Comparison of ENCODE assay signal across 1 cellular context in the genomic region with DNA sequence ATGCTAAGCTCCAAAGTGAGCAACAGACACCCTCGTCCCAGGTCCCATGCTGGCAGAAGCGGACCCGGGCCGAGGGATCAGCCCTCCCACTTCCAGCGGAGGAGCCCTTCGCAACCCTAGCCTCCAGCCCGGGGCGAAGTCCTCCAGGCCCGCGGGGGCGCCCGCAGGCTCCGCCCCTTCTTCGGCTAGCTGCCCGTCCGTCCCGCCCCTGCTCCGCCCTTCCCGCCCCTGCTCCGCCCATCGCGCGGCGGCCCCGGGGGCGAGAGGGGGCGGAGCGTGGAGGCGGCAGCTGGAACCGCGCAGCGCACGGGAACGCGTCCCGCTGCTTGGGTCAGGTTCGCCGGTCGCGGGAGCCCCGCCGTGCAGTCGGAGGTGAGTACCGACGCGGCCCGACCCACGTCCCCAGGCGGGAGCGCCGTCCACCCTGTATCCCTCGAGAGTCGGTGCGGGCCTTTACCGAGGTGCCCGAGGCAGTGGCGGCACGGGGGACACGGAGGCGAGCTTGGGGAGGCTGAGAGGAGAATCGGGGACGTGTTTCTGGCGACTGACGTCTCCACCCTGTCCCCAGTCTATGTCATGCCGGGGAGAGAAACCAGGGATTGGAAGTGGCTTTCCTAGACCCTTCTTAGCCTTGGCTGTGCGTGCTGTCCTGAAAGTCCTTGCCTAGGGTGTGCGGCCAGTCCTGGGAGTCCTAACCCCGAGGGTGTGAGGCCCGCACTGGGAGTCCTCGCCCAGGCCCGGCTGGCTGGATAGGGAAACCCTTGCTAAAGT.
TF ChIP-seq lines count a peak whose summit lies in the region.

A gene (plus strand): TSS at position 280 of the 771 bp plus-strand sequence. CDS start 20,864 bp downstream, outside the sequence.

TF ChIP-seq in K562, 482 proteins besides CTCF, POLR2A, EP300 and RAD21 (continued from another document and continues in another):
- TF ChIP-seq, protein P1, sequence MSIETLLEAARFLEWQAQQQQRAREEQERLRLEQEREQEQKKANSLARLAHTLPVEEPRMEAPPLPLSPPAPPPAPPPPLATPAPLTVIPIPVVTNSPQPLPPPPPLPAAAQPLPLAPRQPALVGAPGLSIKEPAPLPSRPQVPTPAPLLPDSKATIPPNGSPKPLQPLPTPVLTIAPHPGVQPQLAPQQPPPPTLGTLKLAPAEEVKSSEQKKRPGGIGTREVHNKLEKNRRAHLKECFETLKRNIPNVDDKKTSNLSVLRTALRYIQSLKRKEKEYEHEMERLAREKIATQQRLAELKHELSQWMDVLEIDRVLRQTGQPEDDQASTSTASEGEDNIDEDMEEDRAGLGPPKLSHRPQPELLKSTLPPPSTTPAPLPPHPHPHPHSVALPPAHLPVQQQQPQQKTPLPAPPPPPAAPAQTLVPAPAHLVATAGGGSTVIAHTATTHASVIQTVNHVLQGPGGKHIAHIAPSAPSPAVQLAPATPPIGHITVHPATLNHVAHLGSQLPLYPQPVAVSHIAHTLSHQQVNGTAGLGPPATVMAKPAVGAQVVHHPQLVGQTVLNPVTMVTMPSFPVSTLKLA (conservative IDR thresholded peaks at IDR 0.05) = peak in 1 of 2 experiments; percentile 59; a peak in 2 of 4 replicates
- TF ChIP-seq RBM22 (IDR thresholded peaks at IDR 0.05; ENCODE audit: low read depth, low read length, poor library complexity, severe bottlenecking) = no peak
- TF ChIP-seq, protein P2, sequence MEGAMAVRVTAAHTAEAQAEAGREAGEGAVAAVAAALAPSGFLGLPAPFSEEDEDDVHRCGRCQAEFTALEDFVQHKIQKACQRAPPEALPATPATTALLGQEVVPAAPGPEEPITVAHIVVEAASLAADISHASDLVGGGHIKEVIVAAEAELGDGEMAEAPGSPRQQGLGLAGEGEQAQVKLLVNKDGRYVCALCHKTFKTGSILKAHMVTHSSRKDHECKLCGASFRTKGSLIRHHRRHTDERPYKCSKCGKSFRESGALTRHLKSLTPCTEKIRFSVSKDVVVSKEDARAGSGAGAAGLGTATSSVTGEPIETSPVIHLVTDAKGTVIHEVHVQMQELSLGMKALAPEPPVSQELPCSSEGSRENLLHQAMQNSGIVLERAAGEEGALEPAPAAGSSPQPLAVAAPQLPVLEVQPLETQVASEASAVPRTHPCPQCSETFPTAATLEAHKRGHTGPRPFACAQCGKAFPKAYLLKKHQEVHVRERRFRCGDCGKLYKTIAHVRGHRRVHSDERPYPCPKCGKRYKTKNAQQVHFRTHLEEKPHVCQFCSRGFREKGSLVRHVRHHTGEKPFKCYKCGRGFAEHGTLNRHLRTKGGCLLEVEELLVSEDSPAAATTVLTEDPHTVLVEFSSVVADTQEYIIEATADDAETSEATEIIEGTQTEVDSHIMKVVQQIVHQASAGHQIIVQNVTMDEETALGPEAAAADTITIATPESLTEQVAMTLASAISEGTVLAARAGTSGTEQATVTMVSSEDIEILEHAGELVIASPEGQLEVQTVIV (CRISPR knock-in tag; IDR thresholded peaks at IDR 0.05; ENCODE audit: borderline replicate concordance) = no peak
- no peak for TF ChIP-seq EHMT2 (IDR thresholded peaks at IDR 0.05)
- no peak for TF ChIP-seq RBM39 (optimal IDR thresholded peaks at IDR 0.05; ENCODE audit: low read depth, low read length)
- TF ChIP-seq RBBP5 (IDR thresholded peaks at IDR 0.05; ENCODE audit: borderline replicate concordance, insufficient read depth, low read length, poor library complexity, severe bottlenecking) = peak; percentile 66
- no peak for TF ChIP-seq DNMT1 (IDR thresholded peaks at IDR 0.05)
- TF ChIP-seq, protein P3, sequence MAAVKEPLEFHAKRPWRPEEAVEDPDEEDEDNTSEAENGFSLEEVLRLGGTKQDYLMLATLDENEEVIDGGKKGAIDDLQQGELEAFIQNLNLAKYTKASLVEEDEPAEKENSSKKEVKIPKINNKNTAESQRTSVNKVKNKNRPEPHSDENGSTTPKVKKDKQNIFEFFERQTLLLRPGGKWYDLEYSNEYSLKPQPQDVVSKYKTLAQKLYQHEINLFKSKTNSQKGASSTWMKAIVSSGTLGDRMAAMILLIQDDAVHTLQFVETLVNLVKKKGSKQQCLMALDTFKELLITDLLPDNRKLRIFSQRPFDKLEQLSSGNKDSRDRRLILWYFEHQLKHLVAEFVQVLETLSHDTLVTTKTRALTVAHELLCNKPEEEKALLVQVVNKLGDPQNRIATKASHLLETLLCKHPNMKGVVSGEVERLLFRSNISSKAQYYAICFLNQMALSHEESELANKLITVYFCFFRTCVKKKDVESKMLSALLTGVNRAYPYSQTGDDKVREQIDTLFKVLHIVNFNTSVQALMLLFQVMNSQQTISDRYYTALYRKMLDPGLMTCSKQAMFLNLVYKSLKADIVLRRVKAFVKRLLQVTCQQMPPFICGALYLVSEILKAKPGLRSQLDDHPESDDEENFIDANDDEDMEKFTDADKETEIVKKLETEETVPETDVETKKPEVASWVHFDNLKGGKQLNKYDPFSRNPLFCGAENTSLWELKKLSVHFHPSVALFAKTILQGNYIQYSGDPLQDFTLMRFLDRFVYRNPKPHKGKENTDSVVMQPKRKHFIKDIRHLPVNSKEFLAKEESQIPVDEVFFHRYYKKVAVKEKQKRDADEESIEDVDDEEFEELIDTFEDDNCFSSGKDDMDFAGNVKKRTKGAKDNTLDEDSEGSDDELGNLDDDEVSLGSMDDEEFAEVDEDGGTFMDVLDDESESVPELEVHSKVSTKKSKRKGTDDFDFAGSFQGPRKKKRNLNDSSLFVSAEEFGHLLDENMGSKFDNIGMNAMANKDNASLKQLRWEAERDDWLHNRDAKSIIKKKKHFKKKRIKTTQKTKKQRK (IDR thresholded peaks at IDR 0.05; ENCODE audit: borderline replicate concordance, low read depth, low read length) = no peak
- no peak for TF ChIP-seq CSDE1 (IDR thresholded peaks at IDR 0.05)
- TF ChIP-seq KAT7 (CRISPR knock-in tag; IDR thresholded peaks at IDR 0.05; ENCODE audit: borderline replicate concordance) = no peak
- no peak for TF ChIP-seq MAFG (tag; conservative IDR thresholded peaks at IDR 0.05)
- TF ChIP-seq, protein P4, sequence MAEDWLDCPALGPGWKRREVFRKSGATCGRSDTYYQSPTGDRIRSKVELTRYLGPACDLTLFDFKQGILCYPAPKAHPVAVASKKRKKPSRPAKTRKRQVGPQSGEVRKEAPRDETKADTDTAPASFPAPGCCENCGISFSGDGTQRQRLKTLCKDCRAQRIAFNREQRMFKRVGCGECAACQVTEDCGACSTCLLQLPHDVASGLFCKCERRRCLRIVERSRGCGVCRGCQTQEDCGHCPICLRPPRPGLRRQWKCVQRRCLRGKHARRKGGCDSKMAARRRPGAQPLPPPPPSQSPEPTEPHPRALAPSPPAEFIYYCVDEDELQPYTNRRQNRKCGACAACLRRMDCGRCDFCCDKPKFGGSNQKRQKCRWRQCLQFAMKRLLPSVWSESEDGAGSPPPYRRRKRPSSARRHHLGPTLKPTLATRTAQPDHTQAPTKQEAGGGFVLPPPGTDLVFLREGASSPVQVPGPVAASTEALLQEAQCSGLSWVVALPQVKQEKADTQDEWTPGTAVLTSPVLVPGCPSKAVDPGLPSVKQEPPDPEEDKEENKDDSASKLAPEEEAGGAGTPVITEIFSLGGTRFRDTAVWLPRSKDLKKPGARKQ (CRISPR knock-in tag; IDR thresholded peaks at IDR 0.05) = no peak
- peak; percentile 31 for TF ChIP-seq TAF1 (IDR thresholded peaks at IDR 0.05; ENCODE audit: control insufficient read depth, extremely low read depth, insufficient read depth, low read length, severe bottlenecking)
- TF ChIP-seq TCF7L2 (IDR thresholded peaks at IDR 0.05; ENCODE audit: low read depth, low read length) = no peak
- no peak for TF ChIP-seq DDX20 (tag; IDR thresholded peaks at IDR 0.05; ENCODE audit: low read depth)
- TF ChIP-seq ZSCAN29 (IDR thresholded peaks at IDR 0.05) = no peak
- no peak for TF ChIP-seq DPF2 (IDR thresholded peaks at IDR 0.05)
- no peak for TF ChIP-seq BCL6 (CRISPR knock-in tag; IDR thresholded peaks at IDR 0.05)
- TF ChIP-seq, protein P5, sequence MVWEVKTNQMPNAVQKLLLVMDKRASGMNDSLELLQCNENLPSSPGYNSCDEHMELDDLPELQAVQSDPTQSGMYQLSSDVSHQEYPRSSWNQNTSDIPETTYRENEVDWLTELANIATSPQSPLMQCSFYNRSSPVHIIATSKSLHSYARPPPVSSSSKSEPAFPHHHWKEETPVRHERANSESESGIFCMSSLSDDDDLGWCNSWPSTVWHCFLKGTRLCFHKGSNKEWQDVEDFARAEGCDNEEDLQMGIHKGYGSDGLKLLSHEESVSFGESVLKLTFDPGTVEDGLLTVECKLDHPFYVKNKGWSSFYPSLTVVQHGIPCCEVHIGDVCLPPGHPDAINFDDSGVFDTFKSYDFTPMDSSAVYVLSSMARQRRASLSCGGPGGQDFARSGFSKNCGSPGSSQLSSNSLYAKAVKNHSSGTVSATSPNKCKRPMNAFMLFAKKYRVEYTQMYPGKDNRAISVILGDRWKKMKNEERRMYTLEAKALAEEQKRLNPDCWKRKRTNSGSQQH (CRISPR knock-in tag; IDR thresholded peaks at IDR 0.05) = no peak
- no peak for TF ChIP-seq SMARCA4 (IDR thresholded peaks at IDR 0.05)
- no peak for TF ChIP-seq FOXA1 (IDR thresholded peaks at IDR 0.05; ENCODE audit: borderline replicate concordance)
- no peak for TF ChIP-seq SMARCE1 (IDR thresholded peaks at IDR 0.05)
- TF ChIP-seq, protein P6, sequence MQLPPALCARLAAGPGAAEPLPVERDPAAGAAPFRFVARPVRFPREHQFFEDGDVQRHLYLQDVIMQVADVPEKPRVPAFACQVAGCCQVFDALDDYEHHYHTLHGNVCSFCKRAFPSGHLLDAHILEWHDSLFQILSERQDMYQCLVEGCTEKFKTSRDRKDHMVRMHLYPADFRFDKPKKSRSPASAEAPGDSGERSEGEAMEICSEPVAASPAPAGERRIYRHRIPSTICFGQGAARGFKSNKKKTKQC (CRISPR knock-in tag; IDR thresholded peaks at IDR 0.05) = no peak
- no peak for TF ChIP-seq BCOR (IDR thresholded peaks at IDR 0.05)
- no peak for TF ChIP-seq ZNF507 (tag; conservative IDR thresholded peaks at IDR 0.05)
- TF ChIP-seq ZC3H11A (IDR thresholded peaks at IDR 0.05; ENCODE audit: low read depth, low read length) = no peak
- no peak for TF ChIP-seq HNRNPL (IDR thresholded peaks at IDR 0.05; ENCODE audit: low read depth, low read length)
- TF ChIP-seq NR4A1 (CRISPR knock-in tag; IDR thresholded peaks at IDR 0.05) = no peak
- TF ChIP-seq NR4A1 (tag; IDR thresholded peaks at IDR 0.05) = no peak
- no peak for TF ChIP-seq EWSR1 (IDR thresholded peaks at IDR 0.05; ENCODE audit: borderline replicate concordance, low read depth, partially characterized antibody)
- no peak for TF ChIP-seq CHCHD3 (CRISPR knock-in tag; IDR thresholded peaks at IDR 0.05)
- peak; percentile 26; the same call in 1 of the 2 replicates for TF ChIP-seq KLF1 (tag; IDR thresholded peaks at IDR 0.05)
- TF ChIP-seq, protein P7, sequence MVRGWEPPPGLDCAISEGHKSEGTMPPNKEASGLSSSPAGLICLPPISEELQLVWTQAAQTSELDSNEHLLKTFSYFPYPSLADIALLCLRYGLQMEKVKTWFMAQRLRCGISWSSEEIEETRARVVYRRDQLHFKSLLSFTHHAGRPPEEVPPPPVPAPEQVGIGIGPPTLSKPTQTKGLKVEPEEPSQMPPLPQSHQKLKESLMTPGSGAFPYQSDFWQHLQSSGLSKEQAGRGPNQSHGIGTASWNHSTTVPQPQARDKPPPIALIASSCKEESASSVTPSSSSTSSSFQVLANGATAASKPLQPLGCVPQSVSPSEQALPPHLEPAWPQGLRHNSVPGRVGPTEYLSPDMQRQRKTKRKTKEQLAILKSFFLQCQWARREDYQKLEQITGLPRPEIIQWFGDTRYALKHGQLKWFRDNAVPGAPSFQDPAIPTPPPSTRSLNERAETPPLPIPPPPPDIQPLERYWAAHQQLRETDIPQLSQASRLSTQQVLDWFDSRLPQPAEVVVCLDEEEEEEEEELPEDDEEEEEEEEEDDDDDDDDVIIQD (CRISPR knock-in tag; IDR thresholded peaks at IDR 0.05) = no peak
- TF ChIP-seq ZSCAN32 (CRISPR knock-in tag; IDR thresholded peaks at IDR 0.05) = no peak
- TF ChIP-seq, protein P8, sequence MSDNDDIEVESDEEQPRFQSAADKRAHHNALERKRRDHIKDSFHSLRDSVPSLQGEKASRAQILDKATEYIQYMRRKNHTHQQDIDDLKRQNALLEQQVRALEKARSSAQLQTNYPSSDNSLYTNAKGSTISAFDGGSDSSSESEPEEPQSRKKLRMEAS (CRISPR knock-in tag; IDR thresholded peaks at IDR 0.05) = no peak
- peak; percentile 34; the same call in 1 of the 2 replicates for TF ChIP-seq MYC (IDR thresholded peaks at IDR 0.05; ENCODE audit: low read depth, low read length)
- TF ChIP-seq MYC (CRISPR knock-in tag; IDR thresholded peaks at IDR 0.05; ENCODE audit: borderline replicate concordance, low read depth) = no peak
- no peak for TF ChIP-seq ZKSCAN3 (CRISPR knock-in tag; IDR thresholded peaks at IDR 0.05)
- no peak for TF ChIP-seq ZNF780A (CRISPR knock-in tag; IDR thresholded peaks at IDR 0.05)
- no peak for TF ChIP-seq TOE1 (IDR thresholded peaks at IDR 0.05; ENCODE audit: borderline replicate concordance)
- TF ChIP-seq TOE1 (CRISPR knock-in tag; IDR thresholded peaks at IDR 0.05; ENCODE audit: borderline replicate concordance, low read depth) = no peak
- TF ChIP-seq STAT5B (CRISPR knock-in tag; IDR thresholded peaks at IDR 0.05) = no peak
- no peak for TF ChIP-seq ZNF184 (CRISPR knock-in tag; IDR thresholded peaks at IDR 0.05)
- TF ChIP-seq CEBPB (tag; IDR thresholded peaks at IDR 0.05) = no peak
- TF ChIP-seq, protein P9, sequence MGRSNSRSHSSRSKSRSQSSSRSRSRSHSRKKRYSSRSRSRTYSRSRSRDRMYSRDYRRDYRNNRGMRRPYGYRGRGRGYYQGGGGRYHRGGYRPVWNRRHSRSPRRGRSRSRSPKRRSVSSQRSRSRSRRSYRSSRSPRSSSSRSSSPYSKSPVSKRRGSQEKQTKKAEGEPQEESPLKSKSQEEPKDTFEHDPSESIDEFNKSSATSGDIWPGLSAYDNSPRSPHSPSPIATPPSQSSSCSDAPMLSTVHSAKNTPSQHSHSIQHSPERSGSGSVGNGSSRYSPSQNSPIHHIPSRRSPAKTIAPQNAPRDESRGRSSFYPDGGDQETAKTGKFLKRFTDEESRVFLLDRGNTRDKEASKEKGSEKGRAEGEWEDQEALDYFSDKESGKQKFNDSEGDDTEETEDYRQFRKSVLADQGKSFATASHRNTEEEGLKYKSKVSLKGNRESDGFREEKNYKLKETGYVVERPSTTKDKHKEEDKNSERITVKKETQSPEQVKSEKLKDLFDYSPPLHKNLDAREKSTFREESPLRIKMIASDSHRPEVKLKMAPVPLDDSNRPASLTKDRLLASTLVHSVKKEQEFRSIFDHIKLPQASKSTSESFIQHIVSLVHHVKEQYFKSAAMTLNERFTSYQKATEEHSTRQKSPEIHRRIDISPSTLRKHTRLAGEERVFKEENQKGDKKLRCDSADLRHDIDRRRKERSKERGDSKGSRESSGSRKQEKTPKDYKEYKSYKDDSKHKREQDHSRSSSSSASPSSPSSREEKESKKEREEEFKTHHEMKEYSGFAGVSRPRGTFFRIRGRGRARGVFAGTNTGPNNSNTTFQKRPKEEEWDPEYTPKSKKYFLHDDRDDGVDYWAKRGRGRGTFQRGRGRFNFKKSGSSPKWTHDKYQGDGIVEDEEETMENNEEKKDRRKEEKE (IDR thresholded peaks at IDR 0.05; ENCODE audit: borderline replicate concordance in 1 of 2, control insufficient read depth in 1 of 2, low read depth in 2 of 2, low read length in 1 of 2) = no peak
- TF ChIP-seq ZNF707 (CRISPR knock-in tag; conservative IDR thresholded peaks at IDR 0.05) = no peak
- TF ChIP-seq SETDB1 (IDR thresholded peaks at IDR 0.05; ENCODE audit: low read length) = no peak
- no peak for TF ChIP-seq MBD2 (IDR thresholded peaks at IDR 0.05; ENCODE audit: borderline replicate concordance, low read depth)
- no peak for TF ChIP-seq NR1H2 (CRISPR knock-in tag; IDR thresholded peaks at IDR 0.05)
